8 cellular contexts compared by ENCODE assay signal in the genomic region with DNA sequence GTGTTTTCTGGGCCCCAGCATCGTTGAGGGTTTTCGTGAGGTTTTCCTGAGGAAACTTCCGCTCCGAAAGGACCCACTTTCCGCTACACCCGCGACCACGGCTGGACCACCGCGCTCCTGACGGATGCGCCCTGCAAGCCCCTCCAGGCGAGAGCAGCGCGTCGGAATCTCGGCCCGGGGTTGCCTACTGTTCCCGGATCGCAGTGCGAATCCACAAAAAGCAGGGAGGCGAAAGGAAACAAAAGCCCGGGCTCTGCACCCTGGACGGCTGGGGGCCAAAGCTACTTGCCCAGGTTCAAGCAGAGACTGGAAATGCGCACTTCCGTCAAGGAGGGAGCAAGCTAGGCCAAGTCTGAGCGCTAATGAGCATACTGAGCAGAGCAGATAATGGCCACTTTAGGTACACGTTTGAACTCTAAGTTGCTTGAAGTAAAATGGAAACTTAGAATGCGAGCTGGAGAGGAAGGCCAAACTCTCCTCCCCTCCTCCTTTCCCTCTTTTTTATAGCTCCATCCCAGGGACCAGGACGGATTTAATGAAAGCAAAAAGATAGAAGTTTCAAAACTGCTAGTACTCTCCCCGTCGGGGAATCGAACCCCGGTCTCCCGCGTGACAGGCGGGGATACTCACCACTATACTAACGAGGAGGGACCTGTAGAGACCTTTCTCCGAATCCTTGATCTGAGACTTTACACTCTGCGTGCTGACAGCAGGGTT. TPM values are rescaled to one million over a fixed set of nuclear protein-coding genes. Genes with fewer than 3 reads are reported as not detected.
A peak's percentile ranks its signal among the peaks of the same experiment; 100 is the strongest.
DNase-seq lines count a peak whose midpoint lies in the region; ATAC-seq, FAIRE-seq and TF ChIP-seq lines count a peak whose summit lies in the region.

No MANE protein-coding gene starts in this region.

- DNase-seq in ELR (ENCODE audit: low read depth) = peak; percentile 90
- DNase-seq in H7 = peak; percentile 77
- peak; percentile 78 for DNase-seq in MG63
- DNase-seq in activated naive CD4-positive, alpha-beta T cell treated with anti-CD3 and anti-CD28 coated beads, Interleukin-2, amount 50 U/mL, for 72 hours (ENCODE audit: low spot score in 2 of 2) = peak; percentile 73 to 95
- peak; percentile 53 to 98 (median 91) for DNase-seq in head of caudate nucleus
- DNase-seq in pancreas = peak; percentile 80 to 92 (median 82)

- FAIRE-seq in pancreas (lab: Jason Lieb, UNC) = no peak

- peaks cover 1 to 28% of the 10 kb centered on the region in 2 donors for H3K36me3 Mint-ChIP-seq in activated naive CD4-positive, alpha-beta T cell treated with anti-CD3 and anti-CD28 coated beads, Interleukin-2, amount 50 U/mL, for 72 hours

- intact Hi-C loops in head of caudate nucleus (cut with DNase I) (loop anchor here (2.0 to 10.0 kb wide), 3 partner anchors 35 to 103 kb away; partner anchors contain the start of genes ALOXE3 and SLC25A35), pancreas (cut with DNase I) (loop anchor here in 2 of 3 donors (2.0 to 5.0 kb wide), 2 partner anchors 35 kb away; no protein-coding TSS in a partner anchor)

- TF ChIP-seq CTCF in pancreas (IDR thresholded peaks at IDR 0.05) = no peak

- no peaks in the 10 kb centered on the region for H3K9me3 ChIP-seq in MG63
- no peaks in the 10 kb centered on the region for H3K9me3 ChIP-seq in pancreas
- H3K9me3 ChIP-seq in thymus (ENCODE audit: control insufficient read depth) = no peaks in the 10 kb centered on the region

- no peaks in the 10 kb centered on the region for H3K9me3 Mint-ChIP-seq in activated naive CD4-positive, alpha-beta T cell treated with anti-CD3 and anti-CD28 coated beads, Interleukin-2, amount 50 U/mL, for 72 hours

- peaks cover 7 to 16% (median 10%) of the 10 kb centered on the region in 3 donors for H3K4me1 ChIP-seq in pancreas
- H3K4me1 ChIP-seq in thymus (ENCODE audit: control insufficient read depth, insufficient read depth, low read length) = no peaks in the 10 kb centered on the region

- peak overlapping the region; percentile 89 to 97 (median 95) for H3K27ac ChIP-seq in pancreas
- peak overlapping the region; percentile 99 for H3K27ac ChIP-seq in thymus (ENCODE audit: low read depth)

- ATAC-seq in SK-N-SH treated with all-trans-retinoic acid at 6 μM for 48 hours (peak; percentile 52), pancreas (peak; percentile 62 to 75 (median 64))
- ATAC-seq in activated naive CD4-positive, alpha-beta T cell treated with anti-CD3 and anti-CD28 coated beads, Interleukin-2, amount 50 U/mL, for 72 hours = peak; percentile 59 to 65

- no peaks in the 10 kb centered on the region for H3K27me3 ChIP-seq in H7 (ENCODE audit: control insufficient read depth, insufficient read depth, low read length)
- no peaks in the 10 kb centered on the region for H3K27me3 ChIP-seq in MG63
- H3K27me3 ChIP-seq in pancreas = no peaks in the 10 kb centered on the region
- no peaks in the 10 kb centered on the region for H3K27me3 ChIP-seq in thymus (ENCODE audit: control insufficient read depth, insufficient read depth)

- H3K27ac Mint-ChIP-seq in activated naive CD4-positive, alpha-beta T cell treated with anti-CD3 and anti-CD28 coated beads, Interleukin-2, amount 50 U/mL, for 72 hours = peak overlapping the region; percentile 98 to 100

- WGBS in pancreas, 2 donors = 1% methylated on average over 40 of the region's 40 CpGs
- under 1% methylated on average over 40 of the region's 40 CpGs for WGBS in thymus

- no peaks in the 10 kb centered on the region for H3K36me3 ChIP-seq in H7 (replicated peaks; ENCODE audit: control insufficient read depth, insufficient read depth, low read length)
- no peaks in the 10 kb centered on the region for H3K36me3 ChIP-seq in MG63
- no peaks in the 10 kb centered on the region for H3K36me3 ChIP-seq in pancreas
- peaks cover 3% of the 10 kb centered on the region for H3K36me3 ChIP-seq in thymus (ENCODE audit: control insufficient read depth, insufficient read depth)

- peak overlapping the region; percentile 92 for H3K4me3 ChIP-seq in H7 (ENCODE audit: insufficient read depth, low read depth, low read length)
- H3K4me3 ChIP-seq in MG63 = peak overlapping the region; percentile 81
- peak overlapping the region; percentile 38 to 63 (median 47) for H3K4me3 ChIP-seq in pancreas
- H3K4me3 ChIP-seq in thymus (ENCODE audit: low read length) = peak overlapping the region; percentile 77

TF ChIP-seq in SK-N-SH treated with all-trans-retinoic acid at 6 μM for 48 hours, 23 proteins besides CTCF, POLR2A, EP300 and RAD21 (continues in another document):
- TF ChIP-seq ISL1 (CRISPR knock-in tag; IDR thresholded peaks at IDR 0.05) (no peak), OSR1 (CRISPR knock-in tag; IDR thresholded peaks at IDR 0.05) (no peak), ZNF8 (CRISPR knock-in tag; IDR thresholded peaks at IDR 0.05) (no peak), POU6F1 (CRISPR knock-in tag; IDR thresholded peaks at IDR 0.05; ENCODE audit: borderline replicate concordance, low read depth) (no peak), SNAI2 (CRISPR knock-in tag; IDR thresholded peaks at IDR 0.05) (no peak), ZNF565 (CRISPR knock-in tag; conservative IDR thresholded peaks at IDR 0.05; ENCODE audit: low read depth) (no peak), PPARA (CRISPR knock-in tag; IDR thresholded peaks at IDR 0.05; ENCODE audit: borderline replicate concordance) (no peak), ZFP3 (CRISPR knock-in tag; IDR thresholded peaks at IDR 0.05) (no peak), ESRRG (CRISPR knock-in tag; IDR thresholded peaks at IDR 0.05) (no peak), BACH2 (CRISPR knock-in tag; IDR thresholded peaks at IDR 0.05; ENCODE audit: borderline replicate concordance) (no peak), GLIS3 (CRISPR knock-in tag; IDR thresholded peaks at IDR 0.05) (no peak), RARB (CRISPR knock-in tag; IDR thresholded peaks at IDR 0.05) (no peak)
- TF ChIP-seq, protein P1, sequence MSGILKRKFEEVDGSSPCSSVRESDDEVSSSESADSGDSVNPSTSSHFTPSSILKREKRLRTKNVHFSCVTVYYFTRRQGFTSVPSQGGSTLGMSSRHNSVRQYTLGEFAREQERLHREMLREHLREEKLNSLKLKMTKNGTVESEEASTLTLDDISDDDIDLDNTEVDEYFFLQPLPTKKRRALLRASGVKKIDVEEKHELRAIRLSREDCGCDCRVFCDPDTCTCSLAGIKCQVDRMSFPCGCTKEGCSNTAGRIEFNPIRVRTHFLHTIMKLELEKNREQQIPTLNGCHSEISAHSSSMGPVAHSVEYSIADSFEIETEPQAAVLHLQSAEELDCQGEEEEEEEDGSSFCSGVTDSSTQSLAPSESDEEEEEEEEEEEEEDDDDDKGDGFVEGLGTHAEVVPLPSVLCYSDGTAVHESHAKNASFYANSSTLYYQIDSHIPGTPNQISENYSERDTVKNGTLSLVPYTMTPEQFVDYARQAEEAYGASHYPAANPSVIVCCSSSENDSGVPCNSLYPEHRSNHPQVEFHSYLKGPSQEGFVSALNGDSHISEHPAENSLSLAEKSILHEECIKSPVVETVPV (CRISPR knock-in tag; IDR thresholded peaks at IDR 0.05) = no peak

RNA-seq across cellular contexts. Expression of gene AURKB, which starts 11.4 kb away (rescaled TPM):
- 209 and 254 TPM in 2 replicates for total RNA-seq in H7 (2014; rRNA removed; shearing (Covaris generic))
- total RNA-seq in MG63 (2014; rRNA removed; shearing (Covaris generic); ENCODE audit: low replicate concordance) = 89.2 and 119 TPM in 2 replicates
- 100 to 1,000 TPM; 169 to 319 TPM for total RNA-seq in activated naive CD4-positive, alpha-beta T cell treated with anti-CD3 and anti-CD28 coated beads, Interleukin-2, amount 50 U/mL, for 72 hours
- total RNA-seq in pancreas = 1 to 10 TPM in 1 of 6 donors, under 1 TPM in 2, not detected in 3; 0.47 to 2.0 (median 0.95) TPM
- under 1 TPM; 0.40 to 0.72 TPM for polyA plus RNA-seq in pancreas
- 11.3 TPM for polyA plus RNA-seq in thymus

RNA-seq across cellular contexts. Expression of gene CTC1, which starts 26.0 kb away (rescaled TPM):
- total RNA-seq in H7 (2014; rRNA removed; shearing (Covaris generic)) = 14.1 and 14.3 TPM in 2 replicates
- 4.2 and 25.8 TPM in 2 replicates for total RNA-seq in MG63 (2014; rRNA removed; shearing (Covaris generic); ENCODE audit: low replicate concordance)
- 100 to 1,000 TPM in 1 of 2 donors, 10 to 100 TPM in 1; 57.6 to 107 TPM for total RNA-seq in activated naive CD4-positive, alpha-beta T cell treated with anti-CD3 and anti-CD28 coated beads, Interleukin-2, amount 50 U/mL, for 72 hours
- 10 to 100 TPM; 15.4 to 40.8 (median 17.3) TPM for total RNA-seq in pancreas
- polyA plus RNA-seq in pancreas (10 to 100 TPM; 22.6 to 42.6 TPM), thymus (55.8 TPM)

RNA-seq across cellular contexts. Expression of gene PFAS, which starts 27.3 kb away (rescaled TPM):
- 101 and 122 TPM in 2 replicates for total RNA-seq in H7 (2014; rRNA removed; shearing (Covaris generic))
- total RNA-seq in MG63 (2014; rRNA removed; shearing (Covaris generic); ENCODE audit: low replicate concordance) = 72.8 and 82.7 TPM in 2 replicates
- 100 to 1,000 TPM in 1 of 2 donors, 10 to 100 TPM in 1; 47.0 to 147 TPM for total RNA-seq in activated naive CD4-positive, alpha-beta T cell treated with anti-CD3 and anti-CD28 coated beads, Interleukin-2, amount 50 U/mL, for 72 hours
- total RNA-seq in pancreas = 10 to 100 TPM; 11.5 to 21.4 (median 18.7) TPM
- polyA plus RNA-seq in pancreas = 10 to 100 TPM; 11.7 to 21.1 TPM
- 12.8 TPM for polyA plus RNA-seq in thymus

RNA-seq across cellular contexts. Expression of gene BORCS6, which starts 31.8 kb away (rescaled TPM):
- total RNA-seq in H7 (2014; rRNA removed; shearing (Covaris generic)) = 9.9 and 10.7 TPM in 2 replicates
- total RNA-seq in MG63 (2014; rRNA removed; shearing (Covaris generic); ENCODE audit: low replicate concordance) = 8.6 and 17.3 TPM in 2 replicates
- 1 to 10 TPM; 5.4 to 7.2 TPM for total RNA-seq in activated naive CD4-positive, alpha-beta T cell treated with anti-CD3 and anti-CD28 coated beads, Interleukin-2, amount 50 U/mL, for 72 hours
- 10 to 100 TPM in 1 of 6 donors, 1 to 10 TPM in 5; 4.9 to 10.4 (median 6.9) TPM for total RNA-seq in pancreas
- polyA plus RNA-seq in pancreas (1 to 10 TPM; 4.5 to 6.1 TPM), thymus (11.4 TPM)

RNA-seq across cellular contexts. Expression of gene TMEM107, which starts 45.6 kb away (rescaled TPM):
- total RNA-seq in H7 (2014; rRNA removed; shearing (Covaris generic)) = 27.7 and 40.7 TPM in 2 replicates
- total RNA-seq in MG63 (2014; rRNA removed; shearing (Covaris generic); ENCODE audit: low replicate concordance) = 17.6 and 25.6 TPM in 2 replicates
- 10 to 100 TPM; 32.7 to 48.9 TPM for total RNA-seq in activated naive CD4-positive, alpha-beta T cell treated with anti-CD3 and anti-CD28 coated beads, Interleukin-2, amount 50 U/mL, for 72 hours
- 10 to 100 TPM in 1 of 6 donors, 1 to 10 TPM in 5; 5.2 to 10.2 (median 6.3) TPM for total RNA-seq in pancreas
- polyA plus RNA-seq in pancreas (10 to 100 TPM in 1 of 2 donors, 1 to 10 TPM in 1; 5.7 to 11.1 TPM), thymus (21.3 TPM)

Comparison
In these comparisons a context has a peak if more than half of its experiments do, and no peak if none do; other contexts are left out.
1. Peak in every context shown above with its lines: DNase-seq, ATAC-seq, H3K4me3 ChIP-seq and H3K27ac ChIP-seq.
2. RNA of gene AURKB, which starts 11.4 kb away (total RNA-seq): 169 to 319 TPM in activated naive CD4-positive, alpha-beta T cell treated with anti-CD3 and anti-CD28 coated beads, Interleukin-2, amount 50 U/mL, for 72 hours, 209 to 254 TPM in H7 and 89.2 to 119 TPM in MG63; 0.47 to 2.0 TPM in pancreas; every median in the first group is over 10 times any median in the second.